ENCODE assay signal across 1 cellular context in the genomic region with DNA sequence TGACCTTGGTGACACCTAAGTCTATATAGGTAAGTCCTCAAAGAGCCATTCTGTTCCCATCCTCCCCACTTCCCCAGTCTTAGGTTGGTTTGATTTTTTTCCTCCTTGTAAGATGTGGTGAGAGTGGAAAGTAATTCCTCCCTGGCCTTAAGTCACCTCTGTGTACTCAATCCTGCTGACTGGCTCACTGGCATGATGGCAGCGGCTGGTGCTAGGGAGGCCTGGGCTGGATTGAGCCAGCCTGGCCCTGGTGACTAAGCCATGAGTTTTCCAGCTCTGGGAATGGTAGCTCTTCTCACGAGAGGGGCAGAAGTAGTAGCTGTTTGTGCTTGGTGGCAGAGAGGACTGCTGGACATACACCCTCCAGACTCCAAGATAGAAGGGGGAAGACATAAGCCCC.
A peak's percentile ranks its signal among the peaks of the same experiment; 100 is the strongest.
TF ChIP-seq lines count a peak whose summit lies in the region.

No MANE protein-coding gene starts in this region.

TF ChIP-seq in HCT116, 20 proteins besides CTCF, POLR2A, EP300 and RAD21:
- TF ChIP-seq ELF1 (IDR thresholded peaks at IDR 0.05; ENCODE audit: borderline replicate concordance, low read depth) (no peak), ZFX (IDR thresholded peaks at IDR 0.05) (no peak), EZH2 (IDR thresholded peaks at IDR 0.05) (no peak), SP1 (IDR thresholded peaks at IDR 0.05; ENCODE audit: low read depth) (no peak), CEBPB (IDR thresholded peaks at IDR 0.05; ENCODE audit: low read depth) (no peak), JUND (IDR thresholded peaks at IDR 0.05) (no peak), EZH2phosphoT487 (IDR thresholded peaks at IDR 0.05; ENCODE audit: borderline replicate concordance) (no peak), TCF7L2 (IDR thresholded peaks at IDR 0.05; ENCODE audit: borderline replicate concordance, extremely low read depth, insufficient read depth, insufficient read length) (no peak), ZNF274 (IDR thresholded peaks at IDR 0.05; ENCODE audit: low read depth, low read length) (no peak), ATF3 (IDR thresholded peaks at IDR 0.05) (no peak), POLR2AphosphoS5 (IDR thresholded peaks at IDR 0.05; ENCODE audit: low read depth, low read length) (no peak), SIN3A (IDR thresholded peaks at IDR 0.05; ENCODE audit: low read depth) (no peak), CBX3 (IDR thresholded peaks at IDR 0.05; ENCODE audit: low read depth) (no peak), EGR1 (IDR thresholded peaks at IDR 0.05; ENCODE audit: low read depth) (no peak), REST (IDR thresholded peaks at IDR 0.05; ENCODE audit: low read depth) (no peak), YY1 (IDR thresholded peaks at IDR 0.05; ENCODE audit: extremely low read depth, insufficient replicate concordance, low read depth, low read length) (peak; percentile 12), FOSL1 (IDR thresholded peaks at IDR 0.05; ENCODE audit: low read depth) (peak; percentile 39; the same call in 1 of the 2 replicates), SRF (IDR thresholded peaks at IDR 0.05; ENCODE audit: low read depth) (no peak)
- TF ChIP-seq, protein P1, sequence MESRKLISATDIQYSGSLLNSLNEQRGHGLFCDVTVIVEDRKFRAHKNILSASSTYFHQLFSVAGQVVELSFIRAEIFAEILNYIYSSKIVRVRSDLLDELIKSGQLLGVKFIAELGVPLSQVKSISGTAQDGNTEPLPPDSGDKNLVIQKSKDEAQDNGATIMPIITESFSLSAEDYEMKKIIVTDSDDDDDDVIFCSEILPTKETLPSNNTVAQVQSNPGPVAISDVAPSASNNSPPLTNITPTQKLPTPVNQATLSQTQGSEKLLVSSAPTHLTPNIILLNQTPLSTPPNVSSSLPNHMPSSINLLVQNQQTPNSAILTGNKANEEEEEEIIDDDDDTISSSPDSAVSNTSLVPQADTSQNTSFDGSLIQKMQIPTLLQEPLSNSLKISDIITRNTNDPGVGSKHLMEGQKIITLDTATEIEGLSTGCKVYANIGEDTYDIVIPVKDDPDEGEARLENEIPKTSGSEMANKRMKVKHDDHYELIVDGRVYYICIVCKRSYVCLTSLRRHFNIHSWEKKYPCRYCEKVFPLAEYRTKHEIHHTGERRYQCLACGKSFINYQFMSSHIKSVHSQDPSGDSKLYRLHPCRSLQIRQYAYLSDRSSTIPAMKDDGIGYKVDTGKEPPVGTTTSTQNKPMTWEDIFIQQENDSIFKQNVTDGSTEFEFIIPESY (IDR thresholded peaks at IDR 0.05; ENCODE audit: extremely low read depth, insufficient replicate concordance, low read length), result no peak
- TF ChIP-seq, protein P2, sequence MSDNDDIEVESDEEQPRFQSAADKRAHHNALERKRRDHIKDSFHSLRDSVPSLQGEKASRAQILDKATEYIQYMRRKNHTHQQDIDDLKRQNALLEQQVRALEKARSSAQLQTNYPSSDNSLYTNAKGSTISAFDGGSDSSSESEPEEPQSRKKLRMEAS (IDR thresholded peaks at IDR 0.05), result peak; percentile 31; the same call in 1 of the 2 replicates
